In genomic region chr3:194194051-194194756, GRCh38 we compare ENCODE assay signal across 13 cellular contexts. TPM values are rescaled to one million over a fixed set of nuclear protein-coding genes. Genes with fewer than 3 reads are reported as not detected.
DNase-seq lines count a peak whose midpoint lies in the region; ATAC-seq and TF ChIP-seq lines count a peak whose summit lies in the region.
"Had no signal": no experiment of that assay in that cellular context is flagged by ENCODE, and none has a peak within 500 bp of the region (broad histone marks: within the 10 kb centered on the region; RNA-seq: fewer than 3 reads in every experiment).

No MANE protein-coding gene starts in this region.

- peak overlapping the region; percentile 1 to 81 (median 60) for H3K27ac Mint-ChIP-seq in naive B cell
- H3K27ac Mint-ChIP-seq: endodermal cell had no signal

- no peak overlapping the region for H3K4me2 ChIP-seq in DND-41 (ENCODE audit: insufficient read depth, low read length)

- ATAC-seq in DND-41 (ENCODE audit: insufficient read depth, low read depth) (peak; percentile 79), Panc1 (peak; percentile 49; the same call in 1 of the 2 replicates), naive B cell (ENCODE audit: low read depth in 2 of 2) (peak; percentile 97 to 99), HG03342 (IDR thresholded peaks at IDR 0.05; ENCODE audit: unreplicated experiment) (no peak), GM21515 (IDR thresholded peaks at IDR 0.05; ENCODE audit: unreplicated experiment) (no peak)
- ATAC-seq: body of pancreas, right lobe of liver had no signal

- intact Hi-C loops in Panc1 (cut with micrococcal nuclease; ENCODE audit: unreplicated experiment) = no loop called here

- H3K27me3 Mint-ChIP-seq in naive B cell = peaks cover 9 to 31% (median 24%) of the 10 kb centered on the region in 3 donors

- H3K27ac ChIP-seq in DND-41 (ENCODE audit: low read length) (peak overlapping the region; percentile 31), Panc1 (ENCODE audit: low read length) (no peak overlapping the region)
- H3K27ac ChIP-seq: body of pancreas, right lobe of liver, VCaP had no signal

- peak overlapping the region in 7 of 8 donors; percentile 1 to 87 (median 10) for H3K4me3 Mint-ChIP-seq in naive B cell
- H3K4me3 Mint-ChIP-seq: endodermal cell had no signal

- no peaks in the 10 kb centered on the region for H4K20me1 ChIP-seq in DND-41 (ENCODE audit: insufficient read depth, low read length)

- H3K36me3 ChIP-seq in DND-41 (ENCODE audit: insufficient read depth, low read length) (no peaks in the 10 kb centered on the region), Panc1 (ENCODE audit: control insufficient read depth, insufficient read depth, low read length) (no peaks in the 10 kb centered on the region)
- H3K36me3 ChIP-seq: right lobe of liver had no signal

- POLR2A ChIA-PET in Panc1 (lab: Charles Lee) = no interaction called here

- peaks cover 23 to 33% (median 29%) of the 10 kb centered on the region in 3 donors for H3K4me1 Mint-ChIP-seq in naive B cell

- H3K4me1 ChIP-seq in DND-41 (ENCODE audit: insufficient read depth, low read length) = peaks cover 32% of the 10 kb centered on the region
- no peaks in the 10 kb centered on the region for H3K4me1 ChIP-seq in Panc1 (ENCODE audit: control insufficient read depth, insufficient read depth, low read length)

- peaks cover 0 to 3% (median 0%) of the 10 kb centered on the region in 7 donors for H3K9me3 Mint-ChIP-seq in naive B cell
- H3K9me3 Mint-ChIP-seq: CD4-positive, alpha-beta memory T cell; endodermal cell had no signal

- no peak for TF ChIP-seq CTCF in DND-41 (IDR thresholded peaks at IDR 0.05; ENCODE audit: borderline replicate concordance, extremely low read depth, low read length, poor library complexity, severe bottlenecking)
- no peak for TF ChIP-seq CTCF in GM13976 (IDR thresholded peaks at IDR 0.05; ENCODE audit: borderline replicate concordance, control extremely low read depth, extremely low read depth, insufficient read depth, missing control alignments)
- no peak for TF ChIP-seq CTCF in Panc1 (IDR thresholded peaks at IDR 0.05)

- no peaks in the 10 kb centered on the region for H3K36me3 Mint-ChIP-seq in naive B cell
- H3K36me3 Mint-ChIP-seq: CD4-positive, alpha-beta memory T cell had no signal

- CTCF ChIA-PET in Panc1 (lab: Charles Lee) = no interaction called here

- 0 out of 2 replicates have a peak overlapping the region, but pooled peaks have one; percentile 21 for H2AFZ ChIP-seq in DND-41 (ENCODE audit: low read depth, low read length)

- no peak overlapping the region for H3K9ac ChIP-seq in DND-41 (ENCODE audit: low read depth, low read length)

- in situ Hi-C loops in GM13976 (cut with MboI; ENCODE audit: low sequenced_read_pairs, unreplicated experiment) = no loop called here
- in situ Hi-C loops in Panc1 (cut with HindIII; ENCODE audit: low pct_unique_long_range_greater_than_20kb, low sequenced_read_pairs) = no loop called here

- no peaks in the 10 kb centered on the region for H3K27me3 ChIP-seq in DND-41 (ENCODE audit: insufficient read depth, low read length, poor library complexity)
- H3K27me3 ChIP-seq in Panc1 (ENCODE audit: control insufficient read depth, insufficient read depth, low read length) = no peaks in the 10 kb centered on the region
- H3K27me3 ChIP-seq: body of pancreas, right lobe of liver had no signal

- H3K9me3 ChIP-seq in DND-41 (ENCODE audit: insufficient read depth, low read length, severe bottlenecking) = no peaks in the 10 kb centered on the region
- H3K9me3 ChIP-seq in Panc1 (ENCODE audit: control insufficient read depth, insufficient read depth, low read depth, low read length) = no peaks in the 10 kb centered on the region
- H3K9me3 ChIP-seq: body of pancreas, right lobe of liver had no signal

- H3K4me3 ChIP-seq in DND-41 (ENCODE audit: low read depth in 1 of 2, low read length in 2 of 2) (no peak overlapping the region), Panc1 (ENCODE audit: low read depth in 2 of 2, low read length in 2 of 2) (no peak overlapping the region)
- H3K4me3 ChIP-seq: body of pancreas, right lobe of liver had no signal

- DNase-seq in DND-41 (peak; percentile 56), GM13976 (ENCODE audit: low spot score) (peak; percentile 50), Panc1 (ENCODE audit: low read depth, low spot score) (no peak), naive B cell (peak; percentile 63)
- DNase-seq in stimulated activated naive CD4-positive, alpha-beta T cell (lab: John Stamatoyannopoulos, UW) = no peak
- DNase-seq: body of pancreas; CD4-positive, alpha-beta memory T cell; endodermal cell; right lobe of liver; substantia nigra had no signal

- BruUV-seq in Panc1 (replicated peaks; lab: Mats Ljungman, UMichigan) = no TSS peak

- no peaks in the 10 kb centered on the region for H3K79me2 ChIP-seq in DND-41 (ENCODE audit: insufficient read depth, low read length)

RNA-seq across cellular contexts. Expression of gene HES1, which starts 58.3 kb away (rescaled TPM):
- 28.5 TPM for total RNA-seq in Panc1 (2021; ENCODE audit: unreplicated experiment)
- polyA plus RNA-seq in Panc1 (2012; ENCODE audit: insufficient read length) = 33.2 TPM
- polyA plus RNA-seq in naive B cell (ENCODE audit: low read depth in 6 of 6) = 10 to 100 TPM; 10.1 to 43.5 (median 25.4) TPM
- total RNA-seq: CD4-positive, alpha-beta memory T cell had no signal

Comparison
In these comparisons a context has a peak if more than half of its experiments do, and no peak if none do; other contexts are left out.
1. ATAC-seq: peak in DND-41 (single experiment), Panc1 (single experiment) and naive B cell (2 of 2); none in HG03342 (single experiment) and GM21515 (single experiment).
2. DNase-seq: peak in DND-41 (single experiment), GM13976 (single experiment) and naive B cell (single experiment); none in Panc1 (single experiment) and stimulated activated naive CD4-positive, alpha-beta T cell (0 of 6).